Comparison of ENCODE assay signal across 12 cellular contexts in genomic region chr12:24127919-24128721, GRCh38.
DNase-seq lines count a peak whose midpoint lies in the region; ATAC-seq and TF ChIP-seq lines count a peak whose summit lies in the region.
"Had no signal": no experiment of that assay in that cellular context is flagged by ENCODE, and none has a peak within 500 bp of the region (broad histone marks: within the 10 kb centered on the region; RNA-seq: fewer than 3 reads in every experiment).

No MANE protein-coding gene starts in this region.

- H3K27me3 ChIP-seq in esophagus squamous epithelium = no peaks in the 10 kb centered on the region
- H3K27me3 ChIP-seq in upper lobe of right lung = no peaks in the 10 kb centered on the region

- H3K27ac ChIP-seq in esophagus squamous epithelium (no peak overlapping the region), upper lobe of right lung (no peak overlapping the region), caudate nucleus (ENCODE audit: low read depth, low read length) (no peak overlapping the region)
- H3K27ac ChIP-seq: GM23248 had no signal

- WGBS in esophagus squamous epithelium, 2 donors = 76 to 88% methylated on average over 9 of the region's 9 CpGs

- TF ChIP-seq POLR2A in esophagus squamous epithelium (IDR thresholded peaks at IDR 0.05) = no peak

- H3K4me3 ChIP-seq in esophagus squamous epithelium = no peak overlapping the region
- no peak overlapping the region for H3K4me3 ChIP-seq in upper lobe of right lung
- H3K4me3 ChIP-seq: GM23248, mucosa of descending colon had no signal

- TF ChIP-seq CTCF in esophagus squamous epithelium (IDR thresholded peaks at IDR 0.05) (no peak), upper lobe of right lung (IDR thresholded peaks at IDR 0.05) (no peak)

- H3K36me3 ChIP-seq in esophagus squamous epithelium (no peaks in the 10 kb centered on the region), upper lobe of right lung (no peaks in the 10 kb centered on the region)

- H3K9me3 ChIP-seq in esophagus squamous epithelium = no peaks in the 10 kb centered on the region
- no peaks in the 10 kb centered on the region for H3K9me3 ChIP-seq in upper lobe of right lung
- H3K9me3 ChIP-seq: mucosa of descending colon had no signal

- peak; percentile 14 for DNase-seq in left kidney (ENCODE audit: low read depth, low spot score)
- DNase-seq in esophagus squamous epithelium (lab: John Stamatoyannopoulos, UW) = no peak
- no peak for DNase-seq in stimulated activated CD4-positive, alpha-beta T cell treated with anti-CD3 and anti-CD28 coated beads, Interleukin-1b, Interleukin-23, amount 100 ng/mL, for 48 hours
- no peak for DNase-seq in upper lobe of right lung
- DNase-seq in caudate nucleus (lab: John Stamatoyannopoulos, UW) = no peak
- DNase-seq: amniotic stem cell, DMS 273 treated with DMSO at 0.1 percent for 48 hours, GM23248, mucosa of descending colon had no signal

- peak; percentile 95 for ATAC-seq in GM18909 (IDR thresholded peaks at IDR 0.05; ENCODE audit: poor library complexity, unreplicated experiment)
- ATAC-seq in GM21717 (IDR thresholded peaks at IDR 0.05; ENCODE audit: unreplicated experiment) = peak; percentile 99
- peak; percentile 88 for ATAC-seq in HG03108 (IDR thresholded peaks at IDR 0.05; ENCODE audit: unreplicated experiment)
- no peak for ATAC-seq in upper lobe of right lung
- ATAC-seq: mucosa of descending colon had no signal

- intact Hi-C loops in esophagus squamous epithelium (cut with DNase I) = no loop called here
- intact Hi-C loops in upper lobe of right lung (cut with DNase I) = no loop called here

- no peaks in the 10 kb centered on the region for H3K4me1 ChIP-seq in esophagus squamous epithelium
- H3K4me1 ChIP-seq in upper lobe of right lung = no peaks in the 10 kb centered on the region
